ENCODE assay signal across 15 cellular contexts in the genomic region with DNA sequence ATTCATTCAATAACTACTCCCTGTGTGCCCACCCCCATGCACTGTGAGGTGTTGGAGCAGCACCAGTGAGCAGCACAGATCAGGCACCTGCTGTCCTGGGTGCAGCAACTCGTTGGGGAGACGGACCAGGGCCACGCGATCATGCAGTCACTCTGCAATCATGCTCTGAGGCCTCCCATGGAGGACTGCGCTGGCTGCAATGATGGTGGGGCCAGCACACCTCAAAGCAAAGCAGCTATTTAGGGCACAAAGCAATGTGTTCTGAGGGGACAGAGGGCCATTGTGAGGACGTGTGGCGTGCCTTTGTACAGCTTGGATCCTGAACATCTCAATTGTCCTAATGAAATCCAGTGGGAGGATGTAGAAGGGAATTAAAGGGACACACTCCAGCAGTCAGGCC.
"Had no signal": no experiment of that assay in that cellular context is flagged by ENCODE, and none has a peak within 500 bp of the region (broad histone marks: within the 10 kb centered on the region; RNA-seq: fewer than 3 reads in every experiment).

No MANE protein-coding gene starts in this region.

- H3K9me3 ChIP-seq: gastroesophageal sphincter, pancreas, SJSA1 had no signal

- H3K27ac ChIP-seq: gastroesophageal sphincter, hepatocyte, pancreas, SJSA1 had no signal

- H3K27me3 ChIP-seq: gastroesophageal sphincter, hepatocyte, pancreas, SJSA1 had no signal

- ATAC-seq: activated naive CD8-positive, alpha-beta T cell treated with anti-CD3 and anti-CD28 coated beads, Interleukin-2, amount 50 U/mL, for 24 hours; gastroesophageal sphincter; pancreas; stimulated activated naive B cell treated with anti-CD40 and anti-IgM and Interleukin-4, amounts not matched to agents 10 μg/mL and 1 μg/mL and 100 μg/mL, for 72 hours had no signal

- H3K4me3 ChIP-seq: gastroesophageal sphincter, hepatocyte, pancreas, SJSA1 had no signal

- H3K36me3 ChIP-seq: SJSA1 had no signal

- DNase-seq: activated CD4-positive, alpha-beta T cell treated with anti-CD3 and anti-CD28 coated beads, Interleukin-2, amount 10 ng/mL, durations not matched to agents 7 days and 5 days; activated CD4-positive, CD25-positive, alpha-beta regulatory T cell; activated CD8-positive, alpha-beta memory T cell treated with anti-CD3 and anti-CD28 coated beads for 24 hours; activated naive CD4-positive, alpha-beta T cell treated with anti-CD3 and anti-CD28 coated beads for 36 hours; activated naive CD8-positive, alpha-beta T cell treated with anti-CD3 and anti-CD28 coated beads, Interleukin-2, amount 50 U/mL, for 24 hours; kidney glomerular epithelial cell; pancreas; retina; stimulated activated CD4-positive, alpha-beta T cell treated with anti-CD3 and anti-CD28 coated beads, Interleukin-2, amount 100 ng/mL, for 48 hours; stimulated activated naive B cell treated with anti-CD40 and anti-IgM and Interleukin-4, amounts not matched to agents 10 μg/mL and 1 μg/mL and 100 μg/mL, for 72 hours; SW 1271; trophoblast cell had no signal

- H3K4me1 ChIP-seq: gastroesophageal sphincter, pancreas, SJSA1 had no signal
